Comparison of ENCODE assay signal across 1 cellular context in genomic region chr5:11851402-11851801, GRCh38.
TF ChIP-seq lines count a peak whose summit lies in the region.

No MANE protein-coding gene starts in this region.

TF ChIP-seq in HepG2, 621 proteins besides CTCF, POLR2A, EP300 and RAD21 (continued from another document):
- TF ChIP-seq, protein P1, sequence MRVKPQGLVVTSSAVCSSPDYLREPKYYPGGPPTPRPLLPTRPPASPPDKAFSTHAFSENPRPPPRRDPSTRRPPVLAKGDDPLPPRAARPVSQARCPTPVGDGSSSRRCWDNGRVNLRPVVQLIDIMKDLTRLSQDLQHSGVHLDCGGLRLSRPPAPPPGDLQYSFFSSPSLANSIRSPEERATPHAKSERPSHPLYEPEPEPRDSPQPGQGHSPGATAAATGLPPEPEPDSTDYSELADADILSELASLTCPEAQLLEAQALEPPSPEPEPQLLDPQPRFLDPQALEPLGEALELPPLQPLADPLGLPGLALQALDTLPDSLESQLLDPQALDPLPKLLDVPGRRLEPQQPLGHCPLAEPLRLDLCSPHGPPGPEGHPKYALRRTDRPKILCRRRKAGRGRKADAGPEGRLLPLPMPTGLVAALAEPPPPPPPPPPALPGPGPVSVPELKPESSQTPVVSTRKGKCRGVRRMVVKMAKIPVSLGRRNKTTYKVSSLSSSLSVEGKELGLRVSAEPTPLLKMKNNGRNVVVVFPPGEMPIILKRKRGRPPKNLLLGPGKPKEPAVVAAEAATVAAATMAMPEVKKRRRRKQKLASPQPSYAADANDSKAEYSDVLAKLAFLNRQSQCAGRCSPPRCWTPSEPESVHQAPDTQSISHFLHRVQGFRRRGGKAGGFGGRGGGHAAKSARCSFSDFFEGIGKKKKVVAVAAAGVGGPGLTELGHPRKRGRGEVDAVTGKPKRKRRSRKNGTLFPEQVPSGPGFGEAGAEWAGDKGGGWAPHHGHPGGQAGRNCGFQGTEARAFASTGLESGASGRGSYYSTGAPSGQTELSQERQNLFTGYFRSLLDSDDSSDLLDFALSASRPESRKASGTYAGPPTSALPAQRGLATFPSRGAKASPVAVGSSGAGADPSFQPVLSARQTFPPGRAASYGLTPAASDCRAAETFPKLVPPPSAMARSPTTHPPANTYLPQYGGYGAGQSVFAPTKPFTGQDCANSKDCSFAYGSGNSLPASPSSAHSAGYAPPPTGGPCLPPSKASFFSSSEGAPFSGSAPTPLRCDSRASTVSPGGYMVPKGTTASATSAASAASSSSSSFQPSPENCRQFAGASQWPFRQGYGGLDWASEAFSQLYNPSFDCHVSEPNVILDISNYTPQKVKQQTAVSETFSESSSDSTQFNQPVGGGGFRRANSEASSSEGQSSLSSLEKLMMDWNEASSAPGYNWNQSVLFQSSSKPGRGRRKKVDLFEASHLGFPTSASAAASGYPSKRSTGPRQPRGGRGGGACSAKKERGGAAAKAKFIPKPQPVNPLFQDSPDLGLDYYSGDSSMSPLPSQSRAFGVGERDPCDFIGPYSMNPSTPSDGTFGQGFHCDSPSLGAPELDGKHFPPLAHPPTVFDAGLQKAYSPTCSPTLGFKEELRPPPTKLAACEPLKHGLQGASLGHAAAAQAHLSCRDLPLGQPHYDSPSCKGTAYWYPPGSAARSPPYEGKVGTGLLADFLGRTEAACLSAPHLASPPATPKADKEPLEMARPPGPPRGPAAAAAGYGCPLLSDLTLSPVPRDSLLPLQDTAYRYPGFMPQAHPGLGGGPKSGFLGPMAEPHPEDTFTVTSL (CRISPR knock-in tag; IDR thresholded peaks at IDR 0.05; ENCODE audit: borderline replicate concordance), result no peak
- no peak for TF ChIP-seq BORCS8-MEF2B (CRISPR knock-in tag; IDR thresholded peaks at IDR 0.05)
- no peak for TF ChIP-seq SMARCC2 (IDR thresholded peaks at IDR 0.05)
- no peak for TF ChIP-seq SOX5 (CRISPR knock-in tag; IDR thresholded peaks at IDR 0.05; ENCODE audit: borderline replicate concordance)
- TF ChIP-seq TBX3 (IDR thresholded peaks at IDR 0.05; ENCODE audit: borderline replicate concordance), result no peak
- TF ChIP-seq NBN (conservative IDR thresholded peaks at IDR 0.05), result no peak
- no peak for TF ChIP-seq REXO4 (CRISPR knock-in tag; IDR thresholded peaks at IDR 0.05; ENCODE audit: borderline replicate concordance)
- TF ChIP-seq, protein P2, sequence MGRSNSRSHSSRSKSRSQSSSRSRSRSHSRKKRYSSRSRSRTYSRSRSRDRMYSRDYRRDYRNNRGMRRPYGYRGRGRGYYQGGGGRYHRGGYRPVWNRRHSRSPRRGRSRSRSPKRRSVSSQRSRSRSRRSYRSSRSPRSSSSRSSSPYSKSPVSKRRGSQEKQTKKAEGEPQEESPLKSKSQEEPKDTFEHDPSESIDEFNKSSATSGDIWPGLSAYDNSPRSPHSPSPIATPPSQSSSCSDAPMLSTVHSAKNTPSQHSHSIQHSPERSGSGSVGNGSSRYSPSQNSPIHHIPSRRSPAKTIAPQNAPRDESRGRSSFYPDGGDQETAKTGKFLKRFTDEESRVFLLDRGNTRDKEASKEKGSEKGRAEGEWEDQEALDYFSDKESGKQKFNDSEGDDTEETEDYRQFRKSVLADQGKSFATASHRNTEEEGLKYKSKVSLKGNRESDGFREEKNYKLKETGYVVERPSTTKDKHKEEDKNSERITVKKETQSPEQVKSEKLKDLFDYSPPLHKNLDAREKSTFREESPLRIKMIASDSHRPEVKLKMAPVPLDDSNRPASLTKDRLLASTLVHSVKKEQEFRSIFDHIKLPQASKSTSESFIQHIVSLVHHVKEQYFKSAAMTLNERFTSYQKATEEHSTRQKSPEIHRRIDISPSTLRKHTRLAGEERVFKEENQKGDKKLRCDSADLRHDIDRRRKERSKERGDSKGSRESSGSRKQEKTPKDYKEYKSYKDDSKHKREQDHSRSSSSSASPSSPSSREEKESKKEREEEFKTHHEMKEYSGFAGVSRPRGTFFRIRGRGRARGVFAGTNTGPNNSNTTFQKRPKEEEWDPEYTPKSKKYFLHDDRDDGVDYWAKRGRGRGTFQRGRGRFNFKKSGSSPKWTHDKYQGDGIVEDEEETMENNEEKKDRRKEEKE (IDR thresholded peaks at IDR 0.05), result no peak
- no peak for TF ChIP-seq ZNF562 (CRISPR knock-in tag; IDR thresholded peaks at IDR 0.05; ENCODE audit: borderline replicate concordance)
- no peak for TF ChIP-seq ZNF660 (CRISPR knock-in tag; IDR thresholded peaks at IDR 0.05; ENCODE audit: borderline replicate concordance, low read depth)
- TF ChIP-seq ZNF432 (CRISPR knock-in tag; IDR thresholded peaks at IDR 0.05; ENCODE audit: borderline replicate concordance), result no peak
- no peak for TF ChIP-seq PRPF4 (IDR thresholded peaks at IDR 0.05; ENCODE audit: low read depth, low read length, poor library complexity, severe bottlenecking)
- TF ChIP-seq SRSF9 (IDR thresholded peaks at IDR 0.05; ENCODE audit: borderline replicate concordance, insufficient read depth, low read depth, low read length, poor library complexity, severe bottlenecking), result no peak
